9 cellular contexts compared by ENCODE assay signal in genomic region chr1:84365225-84366221, GRCh38. TPM values are rescaled to one million over a fixed set of nuclear protein-coding genes. Genes with fewer than 3 reads are reported as not detected.
DNase-seq lines count a peak whose midpoint lies in the region; ATAC-seq and TF ChIP-seq lines count a peak whose summit lies in the region.
"Had no signal": no experiment of that assay in that cellular context is flagged by ENCODE, and none has a peak within 500 bp of the region (broad histone marks: within the 10 kb centered on the region; RNA-seq: fewer than 3 reads in every experiment).

No MANE protein-coding gene starts in this region.

- no peak overlapping the region for H3K27ac ChIP-seq in upper lobe of right lung

- no peaks in the 10 kb centered on the region for H3K9me3 ChIP-seq in upper lobe of right lung

- intact Hi-C loops in activated naive CD4-positive, alpha-beta T cell treated with anti-CD3 and anti-CD28 coated beads for 36 hours (cut with micrococcal nuclease) = no loop called here
- intact Hi-C loops in upper lobe of right lung (cut with DNase I) = no loop called here

- H3K27ac Mint-ChIP-seq in activated naive CD4-positive, alpha-beta T cell treated with anti-CD3 and anti-CD28 coated beads, Interleukin-2, amount 50 U/mL, for 72 hours = no peak overlapping the region
- H3K27ac Mint-ChIP-seq in activated naive CD4-positive, alpha-beta T cell treated with anti-CD3 and anti-CD28 coated beads for 36 hours = no peak overlapping the region
- H3K27ac Mint-ChIP-seq in WTC11 = no peak overlapping the region

- no peak for TF ChIP-seq CTCF in foreskin fibroblast (IDR thresholded peaks at IDR 0.05; ENCODE audit: low read depth, low read length)
- no peak for TF ChIP-seq CTCF in upper lobe of right lung (IDR thresholded peaks at IDR 0.05)
- TF ChIP-seq CTCF in WTC11 (IDR thresholded peaks at IDR 0.05) = no peak

- H3K4me1 ChIP-seq in upper lobe of right lung = peaks cover 3% of the 10 kb centered on the region

- no peaks in the 10 kb centered on the region for H3K9me3 Mint-ChIP-seq in activated naive CD4-positive, alpha-beta T cell treated with anti-CD3 and anti-CD28 coated beads, Interleukin-2, amount 50 U/mL, for 72 hours
- H3K9me3 Mint-ChIP-seq in activated naive CD4-positive, alpha-beta T cell treated with anti-CD3 and anti-CD28 coated beads for 36 hours = no peaks in the 10 kb centered on the region
- 0 out of 2 replicates have a peak, but pooled peaks cover 5% of the 10 kb centered on the region for H3K9me3 Mint-ChIP-seq in WTC11

- ATAC-seq in activated naive CD4-positive, alpha-beta T cell treated with anti-CD3 and anti-CD28 coated beads, Interleukin-2, amount 50 U/mL, for 72 hours = peak; percentile 85 to 96
- peak; percentile 98 for ATAC-seq in SK-N-SH treated with all-trans-retinoic acid at 6 μM for 48 hours
- ATAC-seq in upper lobe of right lung = peak; percentile 68
- ATAC-seq in WTC11 = no peak
- no peak for ATAC-seq in GM18519 (IDR thresholded peaks at IDR 0.05; ENCODE audit: low FRiP score, unreplicated experiment)

- H3K27me3 ChIP-seq in upper lobe of right lung = no peaks in the 10 kb centered on the region

- POLR2A ChIA-PET in WTC11 (lab: Charles Lee) = no interaction called here

- H3K36me3 ChIP-seq in upper lobe of right lung = no peaks in the 10 kb centered on the region

- DNase-seq in activated naive CD4-positive, alpha-beta T cell treated with anti-CD3 and anti-CD28 coated beads, Interleukin-2, amount 50 U/mL, for 72 hours (ENCODE audit: low spot score in 2 of 2) = no peak
- no peak for DNase-seq in activated naive CD4-positive, alpha-beta T cell treated with anti-CD3 and anti-CD28 coated beads for 36 hours
- peak; percentile 98 for DNase-seq in foreskin fibroblast
- no peak for DNase-seq in upper lobe of right lung
- DNase-seq in GOT3 (lab: John Stamatoyannopoulos, UW) = no peak
- DNase-seq in WTC11 (ENCODE audit: low spot score) = no peak

- H3K4me3 ChIP-seq in foreskin fibroblast (ENCODE audit: low read depth in 1 of 2, low read length in 2 of 2) (no peak overlapping the region), upper lobe of right lung (no peak overlapping the region)

- CTCF ChIA-PET in activated naive CD4-positive, alpha-beta T cell treated with anti-CD3 and anti-CD28 coated beads for 36 hours (lab: Charles Lee) = no interaction called here
- CTCF ChIA-PET in WTC11 (lab: Charles Lee) = no interaction called here

- H3K27me3 Mint-ChIP-seq in activated naive CD4-positive, alpha-beta T cell treated with anti-CD3 and anti-CD28 coated beads for 36 hours (ENCODE audit: low read depth) = no peaks in the 10 kb centered on the region
- no peaks in the 10 kb centered on the region; the same call in 1 of the 2 replicates for H3K27me3 Mint-ChIP-seq in WTC11 (ENCODE audit: low read depth)

- no peak overlapping the region for H3K4me3 Mint-ChIP-seq in activated naive CD4-positive, alpha-beta T cell treated with anti-CD3 and anti-CD28 coated beads for 36 hours
- H3K4me3 Mint-ChIP-seq in WTC11 = no peak overlapping the region

- H3K36me3 Mint-ChIP-seq in activated naive CD4-positive, alpha-beta T cell treated with anti-CD3 and anti-CD28 coated beads, Interleukin-2, amount 50 U/mL, for 72 hours = no peaks in the 10 kb centered on the region
- no peaks in the 10 kb centered on the region for H3K36me3 Mint-ChIP-seq in activated naive CD4-positive, alpha-beta T cell treated with anti-CD3 and anti-CD28 coated beads for 36 hours (ENCODE audit: low read depth)
- no peaks in the 10 kb centered on the region for H3K36me3 Mint-ChIP-seq in WTC11

- peaks cover 8% of the 10 kb centered on the region for H3K4me1 Mint-ChIP-seq in activated naive CD4-positive, alpha-beta T cell treated with anti-CD3 and anti-CD28 coated beads for 36 hours (ENCODE audit: low read depth)
- H3K4me1 Mint-ChIP-seq in WTC11 = no peaks in the 10 kb centered on the region

TF ChIP-seq in SK-N-SH treated with all-trans-retinoic acid at 6 μM for 48 hours, 23 proteins besides CTCF, POLR2A, EP300 and RAD21:
- 0 out of 2 replicates have a peak, but pooled peaks have one; percentile 27 for TF ChIP-seq TOX (CRISPR knock-in tag; IDR thresholded peaks at IDR 0.05; ENCODE audit: borderline replicate concordance)
- TF ChIP-seq ZNF565 (CRISPR knock-in tag; conservative IDR thresholded peaks at IDR 0.05; ENCODE audit: low read depth) = no peak
- peak; percentile 92 for TF ChIP-seq ISL1 (CRISPR knock-in tag; IDR thresholded peaks at IDR 0.05)
- no peak for TF ChIP-seq GLIS3 (CRISPR knock-in tag; IDR thresholded peaks at IDR 0.05)
- TF ChIP-seq PPARA (CRISPR knock-in tag; IDR thresholded peaks at IDR 0.05; ENCODE audit: borderline replicate concordance) = no peak
TF ChIP-seq in SK-N-SH treated with all-trans-retinoic acid at 6 μM for 48 hours: peak in this region for 2.

TF ChIP-seq in WTC11, 78 proteins besides CTCF, POLR2A, EP300 and RAD21:
- no peak for TF ChIP-seq IRF1 (CRISPR knock-in tag; IDR thresholded peaks at IDR 0.05)
- TF ChIP-seq ZNF232 (CRISPR knock-in tag; IDR thresholded peaks at IDR 0.05) = no peak
- TF ChIP-seq ELF4 (CRISPR knock-in tag; IDR thresholded peaks at IDR 0.05; ENCODE audit: low read depth) = no peak
- no peak for TF ChIP-seq ZBTB43 (CRISPR knock-in tag; IDR thresholded peaks at IDR 0.05)
- TF ChIP-seq HMGA2 (CRISPR knock-in tag; IDR thresholded peaks at IDR 0.05) = no peak
- no peak for TF ChIP-seq NR3C1 (CRISPR knock-in tag; conservative IDR thresholded peaks at IDR 0.05; ENCODE audit: low read depth)
- no peak for TF ChIP-seq TP53 (CRISPR knock-in tag; IDR thresholded peaks at IDR 0.05)
- TF ChIP-seq ZNF512 (CRISPR knock-in tag; IDR thresholded peaks at IDR 0.05; ENCODE audit: borderline replicate concordance) = no peak
- TF ChIP-seq ZNF396 (CRISPR knock-in tag; IDR thresholded peaks at IDR 0.05; ENCODE audit: borderline replicate concordance) = no peak

RNA-seq across cellular contexts. Expression of gene DNASE2B, which starts 32.8 kb away (rescaled TPM):
- not detected for total RNA-seq in activated naive CD4-positive, alpha-beta T cell treated with anti-CD3 and anti-CD28 coated beads, Interleukin-2, amount 50 U/mL, for 72 hours
- not detected for total RNA-seq in activated naive CD4-positive, alpha-beta T cell treated with anti-CD3 and anti-CD28 coated beads for 36 hours
- total RNA-seq in upper lobe of right lung (21.7 TPM), WTC11 (2021) (0.15 to 0.23 TPM in 2 of 3 replicates, not detected in the other)
- total RNA-seq: activated CD8-positive, alpha-beta memory T cell treated with anti-CD3 and anti-CD28 coated beads for 36 hours had no signal

Comparison
In these comparisons a context has a peak if more than half of its experiments do, and no peak if none do; other contexts are left out.
1. ATAC-seq: peak in activated naive CD4-positive, alpha-beta T cell treated with anti-CD3 and anti-CD28 coated beads, Interleukin-2, amount 50 U/mL, for 72 hours (2 of 2), SK-N-SH treated with all-trans-retinoic acid at 6 μM for 48 hours (single experiment) and upper lobe of right lung (single experiment); none in WTC11 (single experiment) and GM18519 (single experiment).
2. DNase-seq: peak in foreskin fibroblast (2 of 2); none in activated naive CD4-positive, alpha-beta T cell treated with anti-CD3 and anti-CD28 coated beads, Interleukin-2, amount 50 U/mL, for 72 hours (0 of 2), activated naive CD4-positive, alpha-beta T cell treated with anti-CD3 and anti-CD28 coated beads for 36 hours (single experiment), upper lobe of right lung (single experiment), GOT3 (single experiment) and WTC11 (single experiment).
3. RNA of gene DNASE2B, which starts 32.8 kb away (total RNA-seq): 21.7 TPM in upper lobe of right lung (single experiment); 0.15 to 0.23 TPM in WTC11, not detected in activated naive CD4-positive, alpha-beta T cell treated with anti-CD3 and anti-CD28 coated beads, Interleukin-2, amount 50 U/mL, for 72 hours and not detected in activated naive CD4-positive, alpha-beta T cell treated with anti-CD3 and anti-CD28 coated beads for 36 hours; every median in the first group is over 10 times any median in the second.